14 cellular contexts compared by ENCODE assay signal in the genomic region with DNA sequence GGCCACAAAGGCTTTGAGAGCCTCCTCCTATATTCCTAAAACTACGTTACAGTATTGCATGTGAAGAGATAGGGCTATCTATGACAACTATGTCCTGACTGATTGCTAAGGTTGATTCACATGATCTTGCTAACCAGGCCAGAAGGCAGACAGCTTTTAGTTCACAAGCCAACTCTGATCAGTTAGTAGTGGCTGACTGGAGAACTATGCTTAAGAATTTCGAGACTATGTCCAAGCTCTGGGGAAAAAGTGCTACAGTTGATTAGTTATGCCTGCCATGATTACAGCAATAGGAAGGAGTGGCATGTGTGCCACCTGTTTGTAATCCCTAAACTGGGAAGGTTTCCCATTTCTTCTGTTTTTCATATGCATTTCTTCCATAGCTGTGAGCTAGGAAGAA.
A peak's percentile ranks its signal among the peaks of the same experiment; 100 is the strongest.
DNase-seq lines count a peak whose midpoint lies in the region; TF ChIP-seq lines count a peak whose summit lies in the region.
"Had no signal": no experiment of that assay in that cellular context is flagged by ENCODE, and none has a peak within 500 bp of the region (broad histone marks: within the 10 kb centered on the region; RNA-seq: fewer than 3 reads in every experiment).

No MANE protein-coding gene starts in this region.

- peak overlapping the region; percentile 47 for H3K27ac ChIP-seq in AG04450 (ENCODE audit: low read depth, low read length)
- peak overlapping the region; percentile 92 for H3K27ac ChIP-seq in SJCRH30
- no peak overlapping the region for H3K27ac ChIP-seq in fibroblast of lung (ENCODE audit: insufficient read depth, low read length)
- H3K27ac ChIP-seq: neural progenitor cell had no signal

- H3K9me3 Mint-ChIP-seq in nephron (no peaks in the 10 kb centered on the region), osteocyte (ENCODE audit: unreplicated experiment) (no peaks in the 10 kb centered on the region)

- H3K79me2 ChIP-seq in fibroblast of lung (ENCODE audit: control insufficient read depth, insufficient read depth, low read length) = no peaks in the 10 kb centered on the region

- H3K9me3 ChIP-seq in AG04450 (ENCODE audit: control insufficient read depth, insufficient read depth, low read length) = no peaks in the 10 kb centered on the region
- H3K9me3 ChIP-seq in SJCRH30 (replicated peaks) = no peaks in the 10 kb centered on the region
- H3K9me3 ChIP-seq in fibroblast of lung (ENCODE audit: control insufficient read depth, insufficient read depth, low read depth, low read length) = no peaks in the 10 kb centered on the region

- CTCF ChIA-PET in AG04450 (lab: Charles Lee) = no interaction called here

- H3K4me1 Mint-ChIP-seq in nephron = peaks cover 41% of the 10 kb centered on the region
- no peaks in the 10 kb centered on the region for H3K4me1 Mint-ChIP-seq in osteocyte (ENCODE audit: unreplicated experiment)

- no peaks in the 10 kb centered on the region for H4K20me1 ChIP-seq in fibroblast of lung (ENCODE audit: control insufficient read depth, extremely low read depth, insufficient read depth, low read length)

- H3K4me1 ChIP-seq in SJCRH30 (peaks cover 31% of the 10 kb centered on the region), fibroblast of lung (ENCODE audit: control insufficient read depth, extremely low read depth, insufficient read depth, low read length) (no peaks in the 10 kb centered on the region)

- no peaks in the 10 kb centered on the region for H3K27me3 ChIP-seq in AG04450 (ENCODE audit: control insufficient read depth, insufficient read depth, low read length)
- H3K27me3 ChIP-seq in SJCRH30 = no peaks in the 10 kb centered on the region
- peaks cover 2% of the 10 kb centered on the region for H3K27me3 ChIP-seq in fibroblast of lung (ENCODE audit: control insufficient read depth, insufficient read depth, low read length)
- H3K27me3 ChIP-seq: neural progenitor cell had no signal

- peak overlapping the region; percentile 31 to 89 (median 70) for H3K27ac Mint-ChIP-seq in nephron
- H3K27ac Mint-ChIP-seq in osteocyte (ENCODE audit: unreplicated experiment) = no peak overlapping the region
- H3K27ac Mint-ChIP-seq: neural progenitor cell had no signal

- no peak overlapping the region for H2AFZ ChIP-seq in fibroblast of lung (ENCODE audit: low read length)
- H2AFZ ChIP-seq: neural progenitor cell had no signal

- no peak overlapping the region for H3K4me2 ChIP-seq in fibroblast of lung (ENCODE audit: extremely low read depth, insufficient read depth, low read length)
- H3K4me2 ChIP-seq: neural progenitor cell had no signal

- POLR2A ChIA-PET in AG04450 (lab: Yijun Ruan, JAX) = no interaction called here

- no peaks in the 10 kb centered on the region for H3K36me3 Mint-ChIP-seq in nephron (ENCODE audit: low read depth)
- H3K36me3 Mint-ChIP-seq in osteocyte (ENCODE audit: unreplicated experiment) = no peaks in the 10 kb centered on the region

- H3K36me3 ChIP-seq in SJCRH30 (no peaks in the 10 kb centered on the region), fibroblast of lung (ENCODE audit: control insufficient read depth, insufficient read depth, low read length) (no peaks in the 10 kb centered on the region)
- H3K36me3 ChIP-seq: neural progenitor cell had no signal

- DNase-seq in AG04450 (ENCODE audit: low read depth, low spot score) (no peak), SJCRH30 (peak in 1 of 2 experiments; percentile 50), fibroblast of lung (ENCODE audit: low read depth in 2 of 2) (peak; percentile 26 to 68), NCI-H1092 treated with DMSO at 0.1 percent for 48 hours (lab: John Stamatoyannopoulos, UW) (no peak), osteocyte (ENCODE audit: extremely low spot score, unreplicated experiment) (no peak)
- DNase-seq in stimulated activated naive CD4-positive, alpha-beta T cell treated with Interleukin-2 at 50 U/mL for 16 hours (lab: John Stamatoyannopoulos, UW) = no peak
- DNase-seq in stimulated activated CD4-positive, alpha-beta T cell treated with anti-CD3 and anti-CD28 coated beads, Interleukin-12 subunit alpha, Interleukin-12 subunit beta, amount 100 ng/mL, for 4 hours = no peak
- DNase-seq: Karpas-422, left cardiac atrium, NCI-H187 treated with DMSO at 0.1 percent for 48 hours, NCI-H774, SHP77 had no signal

- H3K4me3 Mint-ChIP-seq in nephron (no peak overlapping the region), osteocyte (ENCODE audit: unreplicated experiment) (no peak overlapping the region)
- H3K4me3 Mint-ChIP-seq: neural progenitor cell had no signal

- TF ChIP-seq CTCF in AG04450 (IDR thresholded peaks at IDR 0.05; ENCODE audit: low read depth, low read length) = no peak
- no peak for TF ChIP-seq CTCF in fibroblast of lung (conservative IDR thresholded peaks at IDR 0.05 in 1 of 2, IDR thresholded peaks at IDR 0.05 in 1 of 2; ENCODE audit: low read depth in 1 of 2, low read length in 2 of 2)
- TF ChIP-seq CTCF in nephron (IDR thresholded peaks at IDR 0.05; ENCODE audit: unreplicated experiment in 3 of 3) = no peak
- no peak for TF ChIP-seq CTCF in osteocyte (IDR thresholded peaks at IDR 0.05)

- H3K9ac ChIP-seq in fibroblast of lung (ENCODE audit: insufficient read depth, low read length) = no peak overlapping the region
- H3K9ac ChIP-seq: neural progenitor cell had no signal

- peaks cover 3% of the 10 kb centered on the region for H3K27me3 Mint-ChIP-seq in nephron (ENCODE audit: low read depth)
- H3K27me3 Mint-ChIP-seq in osteocyte (ENCODE audit: unreplicated experiment) = no peaks in the 10 kb centered on the region

- no peak overlapping the region for H3K4me3 ChIP-seq in AG04450 (ENCODE audit: low read depth, low read length)
- no peak overlapping the region for H3K4me3 ChIP-seq in SJCRH30
- H3K4me3 ChIP-seq in fibroblast of lung (replicated peaks in 1 of 4; ENCODE audit: control extremely low read depth in 1 of 4, insufficient read depth in 1 of 4, low read depth in 3 of 4, low read length in 4 of 4) = no peak overlapping the region
- H3K4me3 ChIP-seq: neural progenitor cell had no signal

Comparison
In these comparisons a context has a peak if more than half of its experiments do, and no peak if none do; other contexts are left out.
1. DNase-seq: peak in fibroblast of lung (2 of 2); none in AG04450 (single experiment), NCI-H1092 treated with DMSO at 0.1 percent for 48 hours (single experiment), osteocyte (single experiment), stimulated activated naive CD4-positive, alpha-beta T cell treated with Interleukin-2 at 50 U/mL for 16 hours (single experiment) and stimulated activated CD4-positive, alpha-beta T cell treated with anti-CD3 and anti-CD28 coated beads, Interleukin-12 subunit alpha, Interleukin-12 subunit beta, amount 100 ng/mL, for 4 hours (single experiment).